In genomic region chr2:133747965-133748700, GRCh38 we compare ENCODE assay signal across 20 cellular contexts.
"Had no signal": no experiment of that assay in that cellular context is flagged by ENCODE, and none has a peak within 500 bp of the region (broad histone marks: within the 10 kb centered on the region; RNA-seq: fewer than 3 reads in every experiment).

No MANE protein-coding gene starts in this region.

- FAIRE-seq: small intestine, TTC549 had no signal

- H3K4me3 ChIP-seq: gastrocnemius medialis, heart right ventricle, testis had no signal

- H3K4me1 ChIP-seq: gastrocnemius medialis, heart right ventricle had no signal

- H3K4me1 Mint-ChIP-seq: activated CD4-positive, alpha-beta memory T cell treated with anti-CD3 and anti-CD28 coated beads, Interleukin-2, amount 10 ng/mL, durations not matched to agents 7 days and 5 days; stimulated activated naive CD8-positive, alpha-beta T cell treated with anti-CD3 and anti-CD28 coated beads, Interleukin-15, amount 100 ng/mL, for 72 hours had no signal

- H3K27me3 Mint-ChIP-seq: activated CD4-positive, alpha-beta memory T cell treated with anti-CD3 and anti-CD28 coated beads, Interleukin-2, amount 10 ng/mL, durations not matched to agents 7 days and 5 days had no signal

- H3K36me3 Mint-ChIP-seq: activated naive CD4-positive, alpha-beta T cell treated with anti-CD3 and anti-CD28 coated beads, Interleukin-2, amount 50 U/mL, for 72 hours; WTC11 had no signal

- H3K27ac Mint-ChIP-seq: activated CD4-positive, alpha-beta memory T cell treated with anti-CD3 and anti-CD28 coated beads, Interleukin-2, amount 10 ng/mL, durations not matched to agents 7 days and 5 days; activated naive CD4-positive, alpha-beta T cell treated with anti-CD3 and anti-CD28 coated beads, Interleukin-2, amount 50 U/mL, for 72 hours; stimulated activated naive CD8-positive, alpha-beta T cell treated with anti-CD3 and anti-CD28 coated beads, Interleukin-15, amount 100 ng/mL, for 72 hours; WTC11 had no signal

- H3K9me3 Mint-ChIP-seq: activated CD4-positive, alpha-beta memory T cell treated with anti-CD3 and anti-CD28 coated beads, Interleukin-2, amount 10 ng/mL, durations not matched to agents 7 days and 5 days; activated naive CD4-positive, alpha-beta T cell treated with anti-CD3 and anti-CD28 coated beads, Interleukin-2, amount 50 U/mL, for 72 hours; activated T-cell treated with anti-CD3 and anti-CD28 coated beads, Interleukin-2, amount 50 U/mL, for 4 hours; stimulated activated naive CD8-positive, alpha-beta T cell treated with anti-CD3 and anti-CD28 coated beads, Interleukin-15, amount 100 ng/mL, for 72 hours; WTC11 had no signal

- DNase-seq: activated CD4-positive, alpha-beta memory T cell treated with anti-CD3 and anti-CD28 coated beads, Interleukin-2, amount 10 ng/mL, durations not matched to agents 7 days and 5 days; activated CD4-positive, alpha-beta T cell treated with anti-CD3 and anti-CD28 coated beads for 4 hours; activated effector memory CD4-positive, alpha-beta T cell treated with Interleukin-2 at 50 U/mL for 16 hours; activated T-cell treated with anti-CD3 and anti-CD28 coated beads, Interleukin-2, amount 50 U/mL, for 4 hours; amygdala; gastrocnemius medialis; heart right ventricle; islet precursor cell; posterior cingulate gyrus; small intestine; stimulated activated CD4-positive, alpha-beta T cell treated with anti-CD3 and anti-CD28 coated beads, Interleukin-4, amount 100 ng/mL, for 24 hours; stimulated activated naive CD8-positive, alpha-beta T cell treated with anti-CD3 and anti-CD28 coated beads, Interleukin-15, amount 100 ng/mL, for 72 hours; SW 1271; testis had no signal

- H3K27ac ChIP-seq: epithelial cell of prostate, gastrocnemius medialis, heart right ventricle, neutrophil, testis had no signal

- H3K36me3 ChIP-seq: gastrocnemius medialis, heart right ventricle, neutrophil had no signal

- H3K9me3 ChIP-seq: gastrocnemius medialis, heart right ventricle, neutrophil, testis had no signal

- ATAC-seq: activated naive CD4-positive, alpha-beta T cell treated with anti-CD3 and anti-CD28 coated beads, Interleukin-2, amount 50 U/mL, for 72 hours; activated T-cell treated with anti-CD3 and anti-CD28 coated beads, Interleukin-2, amount 50 U/mL, for 4 hours; gastrocnemius medialis; left lobe of liver; stimulated activated naive CD8-positive, alpha-beta T cell treated with anti-CD3 and anti-CD28 coated beads, Interleukin-15, amount 100 ng/mL, for 72 hours; WTC11 had no signal

- H3K27me3 ChIP-seq: gastrocnemius medialis, heart right ventricle, neutrophil, testis had no signal

- H3K4me3 Mint-ChIP-seq: activated CD4-positive, alpha-beta memory T cell treated with anti-CD3 and anti-CD28 coated beads, Interleukin-2, amount 10 ng/mL, durations not matched to agents 7 days and 5 days; activated T-cell treated with anti-CD3 and anti-CD28 coated beads, Interleukin-2, amount 50 U/mL, for 4 hours; stimulated activated naive CD8-positive, alpha-beta T cell treated with anti-CD3 and anti-CD28 coated beads, Interleukin-15, amount 100 ng/mL, for 72 hours; WTC11 had no signal
